ENCODE assay signal across 1 cellular context in genomic region chr5:141609921-141610320, GRCh38.
A peak's percentile ranks its signal among the peaks of the same experiment; 100 is the strongest.
TF ChIP-seq lines count a peak whose summit lies in the region.

No MANE protein-coding gene starts in this region.

TF ChIP-seq in HEK293, 187 proteins besides CTCF, POLR2A, EP300 and RAD21:
- TF ChIP-seq ZNF121 (tag by site-specific recombination; IDR thresholded peaks at IDR 0.05): peak; percentile 97
